Comparison of ENCODE assay signal across 9 cellular contexts in genomic region chr17:80475949-80476876, GRCh38. TPM values are rescaled to one million over a fixed set of nuclear protein-coding genes. Genes with fewer than 3 reads are reported as not detected.
DNase-seq lines count a peak whose midpoint lies in the region; ATAC-seq and TF ChIP-seq lines count a peak whose summit lies in the region.
"Had no signal": no experiment of that assay in that cellular context is flagged by ENCODE, and none has a peak within 500 bp of the region (broad histone marks: within the 10 kb centered on the region; RNA-seq: fewer than 3 reads in every experiment).

Gene NPTX1 (minus strand): TSS chr17:80476607. CDS start chr17:80476446, 161 bp downstream.

- no peaks in the 10 kb centered on the region for H3K36me3 ChIP-seq in effector memory CD4-positive, alpha-beta T cell (ENCODE audit: control insufficient read depth, insufficient read depth, low read length)
- no peaks in the 10 kb centered on the region for H3K36me3 ChIP-seq in neuron (ENCODE audit: insufficient read depth, low read length)

- H3K27ac Mint-ChIP-seq in activated CD4-positive, alpha-beta T cell treated with anti-CD3 and anti-CD28 coated beads, Interleukin-2, amount 10 ng/mL, durations not matched to agents 24 days and 14 days, result peak within 1 kb of the TSS; percentile 53

- H3K4me1 Mint-ChIP-seq in activated CD4-positive, alpha-beta T cell treated with anti-CD3 and anti-CD28 coated beads, Interleukin-2, amount 10 ng/mL, durations not matched to agents 24 days and 14 days, result peaks cover 18% of the 10 kb centered on the region

- H3K4me1 ChIP-seq in effector memory CD4-positive, alpha-beta T cell (ENCODE audit: control insufficient read depth, insufficient read depth, low read length, poor library complexity, severe bottlenecking), result peaks cover 45% of the 10 kb centered on the region
- H3K4me1 ChIP-seq in neuron (ENCODE audit: insufficient read depth, low read length), result peaks cover 16% of the 10 kb centered on the region

- no peak for ATAC-seq in HG02642 (IDR thresholded peaks at IDR 0.05; ENCODE audit: poor library complexity, unreplicated experiment)

- peak; percentile 81 for DNase-seq in activated CD4-positive, alpha-beta T cell treated with anti-CD3 and anti-CD28 coated beads, Interleukin-2, amount 10 ng/mL, durations not matched to agents 24 days and 14 days
- no peak for DNase-seq in activated CD4-positive, alpha-beta T cell treated with anti-CD3 and anti-CD28 coated beads, Interleukin-2, amount 50 U/mL, for 4 hours
- DNase-seq in RWPE1 (ENCODE audit: low spot score) (peak; percentile 44), NCI-H1048 (lab: John Stamatoyannopoulos, UW) (no peak), inferior parietal cortex (ENCODE audit: extremely low spot score) (no peak)
- DNase-seq in effector memory CD4-positive, alpha-beta T cell, result no peak

- peak within 1 kb of the TSS; percentile 49 for H3K4me3 ChIP-seq in effector memory CD4-positive, alpha-beta T cell (ENCODE audit: insufficient read depth, low read depth, low read length, poor library complexity, severe bottlenecking)
- H3K4me3 ChIP-seq in neuron (ENCODE audit: low read length), result peak within 1 kb of the TSS; percentile 38

- no peaks in the 10 kb centered on the region for H3K9me3 Mint-ChIP-seq in activated CD4-positive, alpha-beta T cell treated with anti-CD3 and anti-CD28 coated beads, Interleukin-2, amount 10 ng/mL, durations not matched to agents 24 days and 14 days
- H3K9me3 Mint-ChIP-seq: neural crest cell had no signal

- no peaks in the 10 kb centered on the region for H3K9me3 ChIP-seq in effector memory CD4-positive, alpha-beta T cell (ENCODE audit: control insufficient read depth, low read length)
- no peaks in the 10 kb centered on the region for H3K9me3 ChIP-seq in neuron (ENCODE audit: low read length)

- peaks cover 44% of the 10 kb centered on the region for H3K27me3 Mint-ChIP-seq in activated CD4-positive, alpha-beta T cell treated with anti-CD3 and anti-CD28 coated beads, Interleukin-2, amount 10 ng/mL, durations not matched to agents 24 days and 14 days

- CTCF ChIA-PET in RWPE1 (lab: Yijun Ruan, JAX), result interaction anchor here (0.5 to 0.9 kb wide), 2 partner anchors 19 to 27 kb away, joined by 4 to 6 read pairs; no protein-coding TSS in a partner anchor

- H2AFZ ChIP-seq in neuron (ENCODE audit: low read depth, low read length), result peak within 1 kb of the TSS; percentile 60

- intact Hi-C loops in activated CD4-positive, alpha-beta T cell treated with anti-CD3 and anti-CD28 coated beads, Interleukin-2, amount 10 ng/mL, durations not matched to agents 24 days and 14 days (cut with micrococcal nuclease), result loop anchor here (5.0 to 10.0 kb wide), 2 partner anchors 66 to 99 kb away; partner anchors contain the start of gene RPTOR

- peaks cover 55% of the 10 kb centered on the region for H3K27me3 ChIP-seq in effector memory CD4-positive, alpha-beta T cell (replicated peaks; ENCODE audit: control insufficient read depth, insufficient read depth, low read length, poor library complexity, severe bottlenecking)
- peaks cover 67% of the 10 kb centered on the region for H3K27me3 ChIP-seq in neuron (ENCODE audit: insufficient read depth, low read length)

- no peak for TF ChIP-seq CTCF in RWPE1 (conservative IDR thresholded peaks at IDR 0.05; ENCODE audit: low read depth)

- peak within 1 kb of the TSS; percentile 84 for H3K4me3 Mint-ChIP-seq in activated CD4-positive, alpha-beta T cell treated with anti-CD3 and anti-CD28 coated beads, Interleukin-2, amount 10 ng/mL, durations not matched to agents 24 days and 14 days

- H3K27ac ChIP-seq in RWPE1, result no peak within 1 kb of the TSS
- no peak within 1 kb of the TSS for H3K27ac ChIP-seq in effector memory CD4-positive, alpha-beta T cell (ENCODE audit: insufficient read depth, low read length, poor library complexity, severe bottlenecking)

- peaks cover 6% of the 10 kb centered on the region for H3K36me3 Mint-ChIP-seq in activated CD4-positive, alpha-beta T cell treated with anti-CD3 and anti-CD28 coated beads, Interleukin-2, amount 10 ng/mL, durations not matched to agents 24 days and 14 days (ENCODE audit: low read depth)

- POLR2A ChIA-PET in RWPE1 (lab: Yijun Ruan, JAX; ENCODE audit: low non-redundant PET), result interaction anchor here (1.2 kb wide), 1 partner anchor 22 kb away, joined by 3 read pairs; no protein-coding TSS in a partner anchor

RNA-seq across cellular contexts. Expression of gene NPTX1, which starts in this region (rescaled TPM):
- 30.4 and 31.6 TPM in 2 replicates for total RNA-seq in activated CD4-positive, alpha-beta T cell treated with anti-CD3 and anti-CD28 coated beads, Interleukin-2, amount 10 ng/mL, durations not matched to agents 24 days and 14 days

Comparison
In these comparisons a context has a peak if more than half of its experiments do, and no peak if none do; other contexts are left out.
1. DNase-seq: peak in activated CD4-positive, alpha-beta T cell treated with anti-CD3 and anti-CD28 coated beads, Interleukin-2, amount 10 ng/mL, durations not matched to agents 24 days and 14 days (single experiment) and RWPE1 (single experiment); none in activated CD4-positive, alpha-beta T cell treated with anti-CD3 and anti-CD28 coated beads, Interleukin-2, amount 50 U/mL, for 4 hours (0 of 2), effector memory CD4-positive, alpha-beta T cell (0 of 3), NCI-H1048 (single experiment) and inferior parietal cortex (single experiment).